20 cellular contexts compared by ENCODE assay signal in genomic region chr15:90730290-90730689, GRCh38. TPM values are rescaled to one million over a fixed set of nuclear protein-coding genes. Genes with fewer than 3 reads are reported as not detected.
DNase-seq lines count a peak whose midpoint lies in the region; ATAC-seq and TF ChIP-seq lines count a peak whose summit lies in the region.
"Had no signal": no experiment of that assay in that cellular context is flagged by ENCODE, and none has a peak within 500 bp of the region (broad histone marks: within the 10 kb centered on the region; RNA-seq: fewer than 3 reads in every experiment).

No MANE protein-coding gene starts in this region.

- no peaks in the 10 kb centered on the region for H3K4me1 Mint-ChIP-seq in WTC11
- H3K4me1 Mint-ChIP-seq: GM23338 had no signal

- TF ChIP-seq CTCF in 22Rv1 (IDR thresholded peaks at IDR 0.05) (no peak), WTC11 (IDR thresholded peaks at IDR 0.05) (no peak), stomach (IDR thresholded peaks at IDR 0.05) (no peak)

- WGBS in stomach, 5 donors = 66 to 79% (median 69%) methylated on average over 6 of the region's 6 CpGs

- 0 out of 2 replicates have a peak, but pooled peaks cover 4% of the 10 kb centered on the region for H3K9me3 Mint-ChIP-seq in WTC11
- H3K9me3 Mint-ChIP-seq: GM23338 had no signal

- no peaks in the 10 kb centered on the region for H3K9me3 ChIP-seq in stomach

- H3K27ac Mint-ChIP-seq in WTC11 = peak overlapping the region; percentile 21; the same call in 1 of the 2 replicates
- H3K27ac Mint-ChIP-seq: B cell, GM23338 had no signal

- no peaks in the 10 kb centered on the region for H3K27me3 ChIP-seq in stomach
- H3K27me3 ChIP-seq: BLaER1 treated with 17β-estradiol and CSF1 and Interleukin-3, amounts not matched to agents 10 nM and 100 nM had no signal

- POLR2A ChIA-PET in WTC11 (lab: Charles Lee) = no interaction called here

- H3K4me3 ChIP-seq in stomach = no peak overlapping the region
- H3K4me3 ChIP-seq: BLaER1 treated with 17β-estradiol and CSF1 and Interleukin-3, amounts not matched to agents 10 nM and 100 nM; GM23338 had no signal

- H3K4me3 Mint-ChIP-seq in WTC11 = no peak overlapping the region
- H3K4me3 Mint-ChIP-seq: B cell; CD4-positive, CD25-positive, alpha-beta regulatory T cell; CD8-positive, alpha-beta memory T cell; GM23338 had no signal

- no peak for TF ChIP-seq POLR2A in stomach (IDR thresholded peaks at IDR 0.05)
- no peak for TF ChIP-seq POLR2A in GM18505 (IDR thresholded peaks at IDR 0.05; ENCODE audit: borderline replicate concordance, extremely low read depth, insufficient read depth, insufficient read length)

- no peak for TF ChIP-seq EP300 in stomach (IDR thresholded peaks at IDR 0.05)

- peaks cover 0 to 10% (median 0%) of the 10 kb centered on the region in 4 donors for H3K4me1 ChIP-seq in stomach

- CTCF ChIA-PET in WTC11 (lab: Charles Lee) = no interaction called here

- ATAC-seq in WTC11 (no peak), left colon (peak; percentile 92), GM18505 (IDR thresholded peaks at IDR 0.05; ENCODE audit: unreplicated experiment) (no peak)
- ATAC-seq: GM23338, HCT116 had no signal

- no peaks in the 10 kb centered on the region for H3K36me3 ChIP-seq in stomach

- H3K36me3 Mint-ChIP-seq in WTC11 = peaks cover 17% of the 10 kb centered on the region

- H3K27ac ChIP-seq in 22Rv1 (peak overlapping the region; percentile 20), stomach (peak overlapping the region in 1 of 5 donors; percentile 20)
- H3K27ac ChIP-seq: BLaER1 treated with 17β-estradiol and CSF1 and Interleukin-3, amounts not matched to agents 10 nM and 100 nM had no signal

- H3K27me3 Mint-ChIP-seq in WTC11 (ENCODE audit: low read depth) = no peaks in the 10 kb centered on the region
- H3K27me3 Mint-ChIP-seq: B cell; CD4-positive, CD25-positive, alpha-beta regulatory T cell had no signal

- intact Hi-C loops in left colon (cut with DNase I, micrococcal nuclease) (no loop called here), stomach (cut with DNase I; ENCODE audit: low total_unique reads) (no loop called here)

- no peak for DNase-seq in WTC11 (ENCODE audit: low spot score)
- DNase-seq in left colon = peak; percentile 35 to 43
- peak; percentile 44 for DNase-seq in stomach
- no peak for DNase-seq in kidney tubule cell (ENCODE audit: low spot score)
- DNase-seq in NCI-H1105 treated with DMSO at 0.1 percent for 48 hours (lab: John Stamatoyannopoulos, UW) = no peak
- DNase-seq: CD4-positive, CD25-positive, alpha-beta regulatory T cell; CD8-positive, alpha-beta memory T cell; COR-L47; DMS 273 treated with DMSO at 0.1 percent for 48 hours; DMS53; DND-41; EL; H7; IMR-90 had no signal

TF ChIP-seq in WTC11, 78 proteins besides CTCF, POLR2A, EP300 and RAD21:
- TF ChIP-seq PRRX2 (CRISPR knock-in tag; IDR thresholded peaks at IDR 0.05) (no peak), IRF1 (CRISPR knock-in tag; IDR thresholded peaks at IDR 0.05) (no peak), ZNF396 (CRISPR knock-in tag; IDR thresholded peaks at IDR 0.05; ENCODE audit: borderline replicate concordance) (no peak)

RNA-seq across cellular contexts. Expression of gene BLM, which starts 13.1 kb away (rescaled TPM):
- total RNA-seq in WTC11 (2021) = 29.9 to 40.5 TPM (median 34.8 TPM) in 3 replicates
- 1 to 10 TPM; 3.3 to 3.6 TPM for total RNA-seq in left colon
- 10 to 100 TPM in 1 of 5 donors, 1 to 10 TPM in 4; 1.8 to 10.5 (median 4.6) TPM for total RNA-seq in stomach
- 1 to 10 TPM; 1.1 to 2.9 (median 2.3) TPM for polyA plus RNA-seq in stomach

Comparison
In these comparisons a context has a peak if more than half of its experiments do, and no peak if none do; other contexts are left out.
1. DNase-seq: peak in left colon (2 of 2) and stomach (single experiment); none in WTC11 (single experiment), kidney tubule cell (single experiment) and NCI-H1105 treated with DMSO at 0.1 percent for 48 hours (single experiment).